Comparison of ENCODE assay signal across 8 cellular contexts in genomic region chr1:224502459-224503160, GRCh38.
A peak's percentile ranks its signal among the peaks of the same experiment; 100 is the strongest.
DNase-seq lines count a peak whose midpoint lies in the region; ATAC-seq and TF ChIP-seq lines count a peak whose summit lies in the region.

No MANE protein-coding gene starts in this region.

- no peaks in the 10 kb centered on the region for H3K9me3 Mint-ChIP-seq in T-cell

- 26 to 32% methylated on average over 12 of the region's 12 CpGs for WGBS in thyroid gland, 2 donors

- H3K4me1 Mint-ChIP-seq in T-cell, result peaks cover 25 to 38% (median 37%) of the 10 kb centered on the region in 3 donors

- H3K27me3 Mint-ChIP-seq in T-cell, result peaks cover 0 to 3% of the 10 kb centered on the region in 2 donors

- H3K27ac Mint-ChIP-seq in T-cell, result no peak overlapping the region

- H3K27me3 ChIP-seq in iPS-18a (ENCODE audit: control insufficient read depth, insufficient read depth, low read length) (no peaks in the 10 kb centered on the region), thyroid gland (no peaks in the 10 kb centered on the region)

- H3K4me3 ChIP-seq in SK-N-MC (peak overlapping the region; percentile 77), iPS-18a (ENCODE audit: low read length) (no peak overlapping the region), thyroid gland (replicated peaks in 1 of 3) (no peak overlapping the region)

- POLR2A ChIA-PET in T-cell (lab: Charles Lee), result no interaction called here

- TF ChIP-seq CTCF in thyroid gland (IDR thresholded peaks at IDR 0.05), result no peak

- H3K36me3 ChIP-seq in SK-N-MC (ENCODE audit: insufficient read depth, low read length) (no peaks in the 10 kb centered on the region), iPS-18a (ENCODE audit: control insufficient read depth, low read depth, low read length) (no peaks in the 10 kb centered on the region), thyroid gland (no peaks in the 10 kb centered on the region)

- intact Hi-C loops in Right ventricle myocardium superior (cut with DNase I) (no loop called here), Right ventricle myocardium inferior (cut with DNase I) (no loop called here), thyroid gland (cut with DNase I) (no loop called here)

- H3K9me3 ChIP-seq in SK-N-MC (ENCODE audit: low read depth, low read length) (no peaks in the 10 kb centered on the region), iPS-18a (ENCODE audit: control insufficient read depth, low read depth, low read length) (no peaks in the 10 kb centered on the region), thyroid gland (no peaks in the 10 kb centered on the region)

- no peak for TF ChIP-seq POLR2A in thyroid gland (IDR thresholded peaks at IDR 0.05)

- H3K27ac ChIP-seq in SK-N-MC (peak overlapping the region; percentile 95), iPS-18a (ENCODE audit: low read length) (peak overlapping the region; percentile 12), thyroid gland (peak overlapping the region; percentile 75 to 88 (median 79))

- H3K36me3 Mint-ChIP-seq in T-cell, result no peaks in the 10 kb centered on the region

- ATAC-seq in Right ventricle myocardium superior (ENCODE audit: poor library complexity) (peak; percentile 1), Right ventricle myocardium inferior (no peak), HG03469 (IDR thresholded peaks at IDR 0.05; ENCODE audit: unreplicated experiment) (no peak), T-cell (replicated peaks in 1 of 4) (no peak)

- H3K4me3 Mint-ChIP-seq in T-cell, result no peak overlapping the region

- H3K9ac ChIP-seq in SK-N-MC (ENCODE audit: insufficient read length) (peak overlapping the region; percentile 54), iPS-18a (ENCODE audit: low read length) (no peak overlapping the region)

- CTCF ChIA-PET in T-cell (lab: Charles Lee), result interaction anchor here in 1 of 2 donors (1.3 kb wide), 1 partner anchor 11 kb away, joined by 3 read pairs; no protein-coding TSS in a partner anchor

- H3K4me1 ChIP-seq in iPS-18a (ENCODE audit: control insufficient read depth, low read depth, low read length), result peaks cover 43% of the 10 kb centered on the region
- peaks cover 23 to 39% of the 10 kb centered on the region in 2 donors for H3K4me1 ChIP-seq in thyroid gland

- DNase-seq in Right ventricle myocardium superior (no peak), Right ventricle myocardium inferior (ENCODE audit: missing footprints) (no peak), SK-N-MC (ENCODE audit: low read depth, low spot score) (no peak), thyroid gland (peak; percentile 45 to 63), amniotic stem cell (lab: John Stamatoyannopoulos, UW) (no peak), T-cell (no peak)

Comparison
In these comparisons a context has a peak if more than half of its experiments do, and no peak if none do; other contexts are left out.
1. DNase-seq: peak in thyroid gland (2 of 2); none in Right ventricle myocardium superior (single experiment), Right ventricle myocardium inferior (single experiment), SK-N-MC (single experiment), amniotic stem cell (single experiment) and T-cell (0 of 34).
2. H3K27ac ChIP-seq: peak in every context shown above with its lines; median percentile 95 in SK-N-MC; 79 in thyroid gland; 12 in iPS-18a.